In the genomic region with DNA sequence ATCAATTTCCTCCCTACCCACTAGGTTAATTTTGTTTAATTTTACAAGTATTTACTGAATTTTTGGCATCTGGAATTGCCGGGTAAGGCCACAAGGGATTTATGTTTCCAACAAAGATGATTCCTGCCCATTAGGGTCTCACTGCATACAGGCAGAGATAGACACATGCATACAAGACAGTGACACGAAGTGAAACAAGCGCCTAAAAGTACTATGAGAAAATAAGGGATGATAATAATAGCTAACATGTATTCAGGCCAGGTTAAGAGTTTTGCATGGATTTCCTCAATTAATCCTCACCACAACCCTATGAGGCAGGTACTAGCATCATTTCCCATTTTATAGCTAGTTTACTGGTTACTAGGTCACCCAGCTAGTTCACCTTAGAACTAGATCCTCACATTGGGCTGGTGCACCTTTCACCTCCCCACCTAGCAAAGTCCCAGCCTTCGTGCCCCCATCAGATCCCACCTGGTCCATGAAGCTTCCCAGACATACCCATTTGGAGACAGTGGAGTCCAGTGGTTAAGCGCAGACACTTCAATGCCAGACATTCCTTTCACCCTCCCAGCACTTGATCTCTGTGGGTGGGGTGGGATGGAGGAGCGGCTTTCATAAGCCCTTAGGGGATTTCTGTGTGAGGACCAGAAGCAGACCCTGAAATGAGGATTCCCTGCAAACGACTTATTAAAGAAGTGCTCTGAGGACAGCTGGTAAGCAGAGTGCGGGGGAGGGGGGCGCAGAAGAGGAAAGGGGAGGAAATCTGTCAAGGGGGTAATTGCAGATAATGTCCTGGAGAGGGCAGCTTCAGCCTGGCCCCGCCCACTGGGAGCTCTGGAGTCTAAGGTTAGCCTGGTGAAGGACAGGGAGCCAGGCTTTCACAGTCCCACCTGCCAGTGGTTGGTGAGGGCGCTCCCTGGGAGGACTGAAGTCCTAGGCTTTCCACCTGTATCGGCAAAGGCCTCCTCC, we compare ENCODE assay signal across 8 cellular contexts. TPM values are rescaled to one million over a fixed set of nuclear protein-coding genes. Genes with fewer than 3 reads are reported as not detected.
A peak's percentile ranks its signal among the peaks of the same experiment; 100 is the strongest.
DNase-seq lines count a peak whose midpoint lies in the region; ATAC-seq, FAIRE-seq and TF ChIP-seq lines count a peak whose summit lies in the region.

No MANE protein-coding gene starts in this region.

- H3K27ac ChIP-seq in RWPE2 (ENCODE audit: poor library complexity, severe bottlenecking) (no peak overlapping the region), mesendoderm (ENCODE audit: low read depth, low read length) (no peak overlapping the region), tibial artery (peak overlapping the region in 1 of 2 donors; percentile 39)

- no peak for TF ChIP-seq CTCF in RWPE2 (IDR thresholded peaks at IDR 0.05; ENCODE audit: poor library complexity, severe bottlenecking)
- peak in 1 of 2 experiments; percentile 25 for TF ChIP-seq CTCF in tibial artery (IDR thresholded peaks at IDR 0.05)

- no peak overlapping the region for H2BK15ac ChIP-seq in mesendoderm (replicated peaks; ENCODE audit: low read depth)

- no peaks in the 10 kb centered on the region for H3K36me3 ChIP-seq in RWPE2 (ENCODE audit: low read depth)
- H3K36me3 ChIP-seq in mesendoderm (ENCODE audit: control insufficient read depth, insufficient read depth, low read length): no peaks in the 10 kb centered on the region
- H3K36me3 ChIP-seq in tibial artery: peaks cover 27 to 36% (median 32%) of the 10 kb centered on the region in 3 donors

- no peak overlapping the region for H3K9ac ChIP-seq in mesendoderm (ENCODE audit: low read length)

- intact Hi-C loops in tibial artery (cut with DNase I; ENCODE audit: low total_unique reads): loop anchor here (10.0 kb wide), 1 partner anchor 96 kb away; a partner anchor contains a TSS
- intact Hi-C loops in sciatic nerve (cut with DNase I): no loop called here

- H3K4ac ChIP-seq in mesendoderm (ENCODE audit: low read depth, low read length): no peak overlapping the region

- no peak overlapping the region for H2BK5ac ChIP-seq in mesendoderm (ENCODE audit: low read length)

- no peak overlapping the region for H4K5ac ChIP-seq in mesendoderm (ENCODE audit: low read length)

- no peak overlapping the region for H3K23ac ChIP-seq in mesendoderm (ENCODE audit: low read length)

- H3K18ac ChIP-seq in mesendoderm (ENCODE audit: low read length): no peak overlapping the region

- H3K27me3 ChIP-seq in RWPE2 (ENCODE audit: insufficient read depth, poor library complexity, severe bottlenecking): no peaks in the 10 kb centered on the region
- H3K27me3 ChIP-seq in mesendoderm (ENCODE audit: insufficient read depth, low read length, poor library complexity): no peaks in the 10 kb centered on the region
- no peaks in the 10 kb centered on the region for H3K27me3 ChIP-seq in tibial artery

- TF ChIP-seq POLR2A in H54 (IDR thresholded peaks at IDR 0.05; ENCODE audit: low read depth, low read length): no peak
- TF ChIP-seq POLR2A in GM18505 (IDR thresholded peaks at IDR 0.05; ENCODE audit: borderline replicate concordance, extremely low read depth, insufficient read depth, insufficient read length): no peak

- WGBS in mesendoderm (ENCODE audit: extremely low coverage, insufficient coverage, low lambda C conversion rate): no CpG with 5 or more reads among the region's 12 CpGs

- H3K4me3 ChIP-seq in RWPE2 (ENCODE audit: severe bottlenecking): no peak overlapping the region
- no peak overlapping the region for H3K4me3 ChIP-seq in mesendoderm (ENCODE audit: low read length)
- H3K4me3 ChIP-seq in tibial artery: no peak overlapping the region

- no peaks in the 10 kb centered on the region for H3K79me1 ChIP-seq in mesendoderm (ENCODE audit: low read length)

- no peak overlapping the region for H3K56ac ChIP-seq in mesendoderm (ENCODE audit: low read length)

- H4K8ac ChIP-seq in mesendoderm (ENCODE audit: low read depth, low read length): no peak overlapping the region

- H2BK120ac ChIP-seq in mesendoderm (ENCODE audit: low read depth, low read length): no peak overlapping the region

- H3K9me3 ChIP-seq in RWPE2 (ENCODE audit: severe bottlenecking) (no peaks in the 10 kb centered on the region), tibial artery (no peaks in the 10 kb centered on the region)

- no peak for FAIRE-seq in H54 (lab: Jason Lieb, UNC)

- H3K4me2 ChIP-seq in mesendoderm (ENCODE audit: low read length): no peak overlapping the region

- no peaks in the 10 kb centered on the region for H3K79me2 ChIP-seq in mesendoderm (ENCODE audit: control insufficient read depth, insufficient read depth, low read length)

- no peak overlapping the region for H2AK5ac ChIP-seq in mesendoderm (ENCODE audit: low read length)

- DNase-seq in AML-193 (lab: John Stamatoyannopoulos, UW) (peak; percentile 17 to 30), H54 (ENCODE audit: insufficient read length, low spot score) (peak; percentile 31), RWPE2 (ENCODE audit: low spot score) (no peak), astrocyte of the hippocampus (ENCODE audit: low read depth, low spot score) (peak; percentile 33), mesendoderm (peak; percentile 87), tibial artery (no peak), sciatic nerve (ENCODE audit: low spot score) (no peak)

- H3K4me1 ChIP-seq in RWPE2 (ENCODE audit: insufficient read depth, poor library complexity, severe bottlenecking): peaks cover 5% of the 10 kb centered on the region
- peaks cover 2% of the 10 kb centered on the region for H3K4me1 ChIP-seq in mesendoderm (ENCODE audit: control insufficient read depth, low read depth, low read length)
- H3K4me1 ChIP-seq in tibial artery: peaks cover 0 to 2% (median under 1%) of the 10 kb centered on the region in 4 donors

- ATAC-seq in RWPE2 (ENCODE audit: low read depth) (0 out of 3 replicates have a peak, but pooled peaks have one; percentile 34), GM18505 (IDR thresholded peaks at IDR 0.05; ENCODE audit: unreplicated experiment) (no peak), sciatic nerve (no peak)

RNA-seq across cellular contexts. Expression of a gene that starts 5.8 kb away (rescaled TPM):
- polyA plus RNA-seq in mesendoderm (2013, experiment 1 of 2): 137 TPM
- 137 TPM for polyA plus RNA-seq in mesendoderm (2013, experiment 2 of 2)
- 38.8 TPM for total RNA-seq in sciatic nerve

RNA-seq across cellular contexts. Expression of a gene that starts 28.1 kb away (rescaled TPM):
- polyA plus RNA-seq in mesendoderm (2013, experiment 1 of 2): 11.4 TPM
- 12.6 TPM for polyA plus RNA-seq in mesendoderm (2013, experiment 2 of 2)
- total RNA-seq in sciatic nerve: 4.4 TPM

Comparison
In these comparisons a context has a peak if more than half of its experiments do, and no peak if none do; other contexts are left out.
1. DNase-seq: peak in AML-193 (2 of 2), H54 (single experiment), astrocyte of the hippocampus (single experiment) and mesendoderm (single experiment); none in RWPE2 (single experiment), tibial artery (0 of 2) and sciatic nerve (single experiment).